ENCODE assay signal across 8 cellular contexts in the genomic region with DNA sequence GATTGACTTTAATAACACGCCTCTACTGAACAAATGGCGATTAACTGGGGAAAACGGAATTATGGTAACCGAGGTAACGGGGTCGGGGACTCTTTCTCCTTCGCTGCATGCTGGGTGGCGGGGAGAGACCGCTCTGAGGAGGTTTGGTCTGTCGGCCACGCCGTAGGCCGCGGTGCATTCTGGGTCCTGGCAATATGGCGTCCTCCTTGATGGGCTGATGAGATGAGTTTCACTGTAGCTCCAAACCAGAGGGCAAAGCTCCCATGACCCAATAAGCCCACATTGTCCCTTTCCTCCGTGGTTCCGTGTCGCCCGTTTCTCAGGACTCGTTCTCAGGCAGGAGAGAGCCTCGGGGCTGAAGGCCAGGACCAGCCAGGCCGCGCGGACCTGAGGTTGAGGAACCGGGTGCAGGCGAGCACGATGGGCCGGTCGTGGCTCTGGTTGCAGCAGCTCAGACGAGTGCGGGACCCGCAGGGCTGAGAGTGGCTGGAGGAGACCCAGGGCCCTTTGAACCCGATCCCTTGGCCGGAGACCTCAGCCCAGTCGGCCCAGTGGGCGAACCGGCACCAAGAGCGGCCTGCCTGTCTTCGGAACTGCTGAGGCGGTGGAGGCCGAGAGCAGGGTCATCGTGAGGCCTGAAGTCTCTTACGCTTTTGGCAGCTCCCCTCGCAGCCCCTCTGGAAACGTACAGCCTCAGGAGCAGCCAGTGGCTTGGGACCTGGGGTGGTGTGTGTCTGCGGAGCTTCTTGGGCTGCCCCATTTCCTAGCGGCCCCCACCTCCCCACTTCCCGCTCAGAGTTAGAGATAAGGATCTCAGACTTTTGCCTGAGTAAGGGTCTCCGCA. TPM values are rescaled to one million over a fixed set of nuclear protein-coding genes. Genes with fewer than 3 reads are reported as not detected.
DNase-seq lines count a peak whose midpoint lies in the region; ATAC-seq and TF ChIP-seq lines count a peak whose summit lies in the region.

A gene with protein sequence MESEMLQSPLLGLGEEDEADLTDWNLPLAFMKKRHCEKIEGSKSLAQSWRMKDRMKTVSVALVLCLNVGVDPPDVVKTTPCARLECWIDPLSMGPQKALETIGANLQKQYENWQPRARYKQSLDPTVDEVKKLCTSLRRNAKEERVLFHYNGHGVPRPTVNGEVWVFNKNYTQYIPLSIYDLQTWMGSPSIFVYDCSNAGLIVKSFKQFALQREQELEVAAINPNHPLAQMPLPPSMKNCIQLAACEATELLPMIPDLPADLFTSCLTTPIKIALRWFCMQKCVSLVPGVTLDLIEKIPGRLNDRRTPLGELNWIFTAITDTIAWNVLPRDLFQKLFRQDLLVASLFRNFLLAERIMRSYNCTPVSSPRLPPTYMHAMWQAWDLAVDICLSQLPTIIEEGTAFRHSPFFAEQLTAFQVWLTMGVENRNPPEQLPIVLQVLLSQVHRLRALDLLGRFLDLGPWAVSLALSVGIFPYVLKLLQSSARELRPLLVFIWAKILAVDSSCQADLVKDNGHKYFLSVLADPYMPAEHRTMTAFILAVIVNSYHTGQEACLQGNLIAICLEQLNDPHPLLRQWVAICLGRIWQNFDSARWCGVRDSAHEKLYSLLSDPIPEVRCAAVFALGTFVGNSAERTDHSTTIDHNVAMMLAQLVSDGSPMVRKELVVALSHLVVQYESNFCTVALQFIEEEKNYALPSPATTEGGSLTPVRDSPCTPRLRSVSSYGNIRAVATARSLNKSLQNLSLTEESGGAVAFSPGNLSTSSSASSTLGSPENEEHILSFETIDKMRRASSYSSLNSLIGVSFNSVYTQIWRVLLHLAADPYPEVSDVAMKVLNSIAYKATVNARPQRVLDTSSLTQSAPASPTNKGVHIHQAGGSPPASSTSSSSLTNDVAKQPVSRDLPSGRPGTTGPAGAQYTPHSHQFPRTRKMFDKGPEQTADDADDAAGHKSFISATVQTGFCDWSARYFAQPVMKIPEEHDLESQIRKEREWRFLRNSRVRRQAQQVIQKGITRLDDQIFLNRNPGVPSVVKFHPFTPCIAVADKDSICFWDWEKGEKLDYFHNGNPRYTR (N-terminal part only) (plus strand): TSS at position 184 of the 844 bp plus-strand sequence. CDS start 792 bp downstream, outside the sequence.

- H3K27me3 Mint-ChIP-seq in CD14-positive monocyte (ENCODE audit: low read depth in 3 of 3) = peaks cover 3 to 11% (median 4%) of the 10 kb centered on the region in 3 donors
- H3K27me3 Mint-ChIP-seq in nephron (ENCODE audit: low read depth) = no peaks in the 10 kb centered on the region

- peak; percentile 72 for DNase-seq in CD14-positive monocyte (ENCODE audit: low spot score)
- peak; percentile 85 for DNase-seq in M059J (ENCODE audit: low read depth)
- DNase-seq in SIG-M5 (lab: John Stamatoyannopoulos, UW) = peak; percentile 68
- DNase-seq in activated effector memory CD4-positive, alpha-beta T cell treated with anti-CD3 and anti-CD28 coated beads, Interleukin-2, amount 50 U/mL, for 16 hours = peak; percentile 97
- peak; percentile 71 for DNase-seq in fibroblast of the conjunctiva (ENCODE audit: low read depth)
- peak; percentile 89 for DNase-seq in stimulated activated naive CD4-positive, alpha-beta T cell treated with Interleukin-2 at 50 U/mL for 16 hours (lab: John Stamatoyannopoulos, UW)

- ATAC-seq in GM21423 (IDR thresholded peaks at IDR 0.05; ENCODE audit: unreplicated experiment) = peak; percentile 90

- H3K4me1 Mint-ChIP-seq in CD14-positive monocyte (peaks cover 17% of the 10 kb centered on the region), nephron (peaks cover 28% of the 10 kb centered on the region)

- H3K9me3 Mint-ChIP-seq in CD14-positive monocyte = no peaks in the 10 kb centered on the region
- H3K9me3 Mint-ChIP-seq in nephron = no peaks in the 10 kb centered on the region

- no peak for TF ChIP-seq CTCF in CD14-positive monocyte (IDR thresholded peaks at IDR 0.05)
- no peak for TF ChIP-seq CTCF in nephron (IDR thresholded peaks at IDR 0.05; ENCODE audit: unreplicated experiment in 3 of 3)

- intact Hi-C loops in CD14-positive monocyte (cut with micrococcal nuclease) = no loop called here

- H3K27ac Mint-ChIP-seq in CD14-positive monocyte (peak within 1 kb of the TSS; percentile 59 to 96 (median 87)), nephron (peak within 1 kb of the TSS; percentile 84 to 93 (median 91))

- H3K36me3 Mint-ChIP-seq in CD14-positive monocyte = peaks cover 0 to 4% of the 10 kb centered on the region in 2 donors
- no peaks in the 10 kb centered on the region for H3K36me3 Mint-ChIP-seq in nephron (ENCODE audit: low read depth)

- H3K4me3 Mint-ChIP-seq in CD14-positive monocyte (peak within 1 kb of the TSS; percentile 92 to 95), nephron (peak within 1 kb of the TSS; percentile 88 to 95 (median 94))

RNA-seq across cellular contexts. Expression of the gene that starts here (rescaled TPM):
- polyA plus RNA-seq in CD14-positive monocyte = 1 to 10 TPM; 1.1 to 2.6 TPM
- 8.4 and 20.8 TPM in 2 replicates for total RNA-seq in M059J (2014; rRNA removed; shearing (Covaris generic))

Comparison
In these comparisons a context has a peak if more than half of its experiments do, and no peak if none do; other contexts are left out.
1. Peak in every context shown above with its lines: DNase-seq and ATAC-seq.